ENCODE assay signal across 19 cellular contexts in genomic region chr16:13527332-13527731, GRCh38.
"Had no signal": no experiment of that assay in that cellular context is flagged by ENCODE, and none has a peak within 500 bp of the region (broad histone marks: within the 10 kb centered on the region; RNA-seq: fewer than 3 reads in every experiment).

No MANE protein-coding gene starts in this region.

- H3K36me3 ChIP-seq: SJSA1 had no signal

- H3K27me3 ChIP-seq: SJSA1 had no signal

- H3K4me1 ChIP-seq: SJSA1 had no signal

- FAIRE-seq: RCC 7860 had no signal

- DNase-seq: KBM-7, NCI-H1092 treated with DMSO at 0.1 percent for 48 hours, NCI-H1436, NCI-H187, NCI-H2029, NCI-H2081 treated with DMSO at 0.1 percent for 48 hours, NCI-H2171, NCI-H226, NCI-H446, NCI-H510A, NCI-H524 treated with DMSO at 0.1 percent for 48 hours, NCI-H69, NCI-H774, Right ventricle myocardium superior, RPMI8226, SIG-M5 had no signal

- H3K27ac ChIP-seq: SJSA1, SK-N-MC had no signal

- H3K9me3 ChIP-seq: SJSA1 had no signal

- H3K4me3 ChIP-seq: SJSA1, SK-N-MC had no signal
